Comparison of ENCODE assay signal across 8 cellular contexts in genomic region chr1:234875953-234876814, GRCh38.
DNase-seq lines count a peak whose midpoint lies in the region; ATAC-seq and TF ChIP-seq lines count a peak whose summit lies in the region.

No MANE protein-coding gene starts in this region.

- no peaks in the 10 kb centered on the region for H3K36me3 Mint-ChIP-seq in endothelial cell (ENCODE audit: low read depth, unreplicated experiment)

- no peak for TF ChIP-seq CTCF in GM10248 (IDR thresholded peaks at IDR 0.05; ENCODE audit: control extremely low read depth, extremely low read depth, low read depth, missing control alignments)
- TF ChIP-seq CTCF in endothelial cell (IDR thresholded peaks at IDR 0.05; ENCODE audit: unreplicated experiment) = no peak

- CTCF ChIA-PET in GM10248 (lab: Yijun Ruan, JAX) = interaction anchor here (0.9 to 2.5 kb wide), 9 partner anchors 8 to 100 kb away, joined by 3 to 8 read pairs (median 3); no protein-coding TSS in a partner anchor

- no peaks in the 10 kb centered on the region for H3K9me3 Mint-ChIP-seq in endothelial cell (ENCODE audit: unreplicated experiment)

- no peak overlapping the region for H3K4me3 Mint-ChIP-seq in endothelial cell (ENCODE audit: unreplicated experiment)

- ATAC-seq in HG03457 (IDR thresholded peaks at IDR 0.05; ENCODE audit: unreplicated experiment) (no peak), HG02588 (IDR thresholded peaks at IDR 0.05; ENCODE audit: unreplicated experiment) (no peak)

- peak; percentile 69 for DNase-seq in GM10248 (ENCODE audit: extremely low spot score)
- peak; percentile 49 for DNase-seq in NCI-H748 (lab: John Stamatoyannopoulos, UW; ENCODE audit: unreplicated experiment)
- no peak for DNase-seq in endothelial cell (ENCODE audit: low spot score)
- peak; percentile 59 for DNase-seq in renal cortical epithelial cell (ENCODE audit: low read depth)
- DNase-seq in anterior cingulate cortex (lab: John Stamatoyannopoulos, UW) = no peak
- no peak for DNase-seq in C1 segment of cervical spinal cord (lab: John Stamatoyannopoulos, UW)

- H3K27me3 Mint-ChIP-seq in endothelial cell (ENCODE audit: unreplicated experiment) = peaks cover 3% of the 10 kb centered on the region

- peak overlapping the region; percentile 48 for H3K27ac Mint-ChIP-seq in endothelial cell (ENCODE audit: unreplicated experiment)

- POLR2A ChIA-PET in GM10248 (lab: Yijun Ruan, JAX) = interaction anchor here (0.5 kb wide), 1 partner anchor 265 kb away, joined by 3 read pairs; no protein-coding TSS in a partner anchor

- peaks cover 14% of the 10 kb centered on the region for H3K4me1 Mint-ChIP-seq in endothelial cell (ENCODE audit: unreplicated experiment)

Comparison
In these comparisons a context has a peak if more than half of its experiments do, and no peak if none do; other contexts are left out.
1. DNase-seq: peak in GM10248 (single experiment), NCI-H748 (single experiment) and renal cortical epithelial cell (single experiment); none in endothelial cell (single experiment), anterior cingulate cortex (0 of 58) and C1 segment of cervical spinal cord (0 of 14).